ENCODE assay signal across 24 cellular contexts in genomic region chr2:224999784-225000183, GRCh38. TPM values are rescaled to one million over a fixed set of nuclear protein-coding genes. Genes with fewer than 3 reads are reported as not detected.
DNase-seq lines count a peak whose midpoint lies in the region; ATAC-seq and TF ChIP-seq lines count a peak whose summit lies in the region.
"Had no signal": no experiment of that assay in that cellular context is flagged by ENCODE, and none has a peak within 500 bp of the region (broad histone marks: within the 10 kb centered on the region; RNA-seq: fewer than 3 reads in every experiment).

No MANE protein-coding gene starts in this region.

- peaks cover 78% of the 10 kb centered on the region for H3K4me1 Mint-ChIP-seq in activated CD4-positive, alpha-beta T cell treated with anti-CD3 and anti-CD28 coated beads for 36 hours
- peaks cover 37 to 70% of the 10 kb centered on the region in 2 donors for H3K4me1 Mint-ChIP-seq in effector memory CD8-positive, alpha-beta T cell (ENCODE audit: low read depth in 2 of 2)
- peaks cover 73 to 82% of the 10 kb centered on the region in 2 donors for H3K4me1 Mint-ChIP-seq in natural killer cell
- H3K4me1 Mint-ChIP-seq: endodermal cell had no signal

- H4K20me1 ChIP-seq in GM23248 (ENCODE audit: insufficient read depth), result no peaks in the 10 kb centered on the region

- no peak overlapping the region for H3K4me3 Mint-ChIP-seq in activated CD4-positive, alpha-beta T cell treated with anti-CD3 and anti-CD28 coated beads for 36 hours
- no peak overlapping the region for H3K4me3 Mint-ChIP-seq in effector memory CD8-positive, alpha-beta T cell
- H3K4me3 Mint-ChIP-seq in natural killer cell, result no peak overlapping the region
- H3K4me3 Mint-ChIP-seq: CD14-positive monocyte, endodermal cell, immature natural killer cell had no signal

- H3K27me3 Mint-ChIP-seq in activated CD4-positive, alpha-beta T cell treated with anti-CD3 and anti-CD28 coated beads for 36 hours, result no peaks in the 10 kb centered on the region
- H3K27me3 Mint-ChIP-seq in effector memory CD8-positive, alpha-beta T cell, result no peaks in the 10 kb centered on the region
- H3K27me3 Mint-ChIP-seq in natural killer cell (ENCODE audit: low read depth in 2 of 2), result no peaks in the 10 kb centered on the region

- in situ Hi-C loops in GM23248 (cut with MboI), result loop anchor here (10.0 kb wide), 1 partner anchor 95 kb away; no protein-coding TSS in a partner anchor

- POLR2A ChIA-PET in activated CD4-positive, alpha-beta T cell treated with anti-CD3 and anti-CD28 coated beads for 36 hours (lab: Charles Lee), result interaction anchor here (0.7 kb wide), 1 partner anchor 1198 kb away, joined by 5 read pairs; no protein-coding TSS in a partner anchor

- no peaks in the 10 kb centered on the region for H3K9me2 ChIP-seq in GM23248 (ENCODE audit: insufficient read depth)

- H3K4me2 ChIP-seq in GM23248 (ENCODE audit: unreplicated experiment), result no peak overlapping the region

- no peak overlapping the region for H3K27ac ChIP-seq in GM23248
- H3K27ac ChIP-seq: ascending aorta, heart right ventricle, RWPE1 had no signal

- intact Hi-C loops in activated CD4-positive, alpha-beta T cell treated with anti-CD3 and anti-CD28 coated beads for 36 hours (cut with DNase I, micrococcal nuclease), result loop anchor here (2.0 to 10.0 kb wide), 5 partner anchors 15 to 645 kb away; no protein-coding TSS in a partner anchor
- intact Hi-C loops in natural killer cell (cut with micrococcal nuclease), result no loop called here

- peaks cover 100% of the 10 kb centered on the region for H3K79me2 ChIP-seq in GM23248 (ENCODE audit: insufficient read depth)

- no peak for DNase-seq in activated CD4-positive, alpha-beta T cell treated with anti-CD3 and anti-CD28 coated beads for 36 hours
- no peak for DNase-seq in activated CD4-positive, alpha-beta T cell treated with anti-CD3 and anti-CD28 coated beads for 48 hours
- DNase-seq in GM23248 (peak; percentile 23), natural killer cell (no peak), GM20000 (ENCODE audit: low spot score) (no peak), SHP77 treated with DMSO at 0.1 percent for 48 hours (lab: John Stamatoyannopoulos, UW) (no peak)
- no peak for DNase-seq in effector memory CD8-positive, alpha-beta T cell
- DNase-seq: activated CD4-positive, alpha-beta T cell treated with anti-CD3 and anti-CD28 coated beads for 4 hours; activated CD8-positive, alpha-beta memory T cell treated with anti-CD3 and anti-CD28 coated beads, Interleukin-2, amount 50 U/mL, for 48 hours; central memory CD4-positive, alpha-beta T cell; DMS 273 treated with DMSO at 0.1 percent for 48 hours; endodermal cell; heart right ventricle; immature natural killer cell; NCI-H1105 treated with DMSO at 0.1 percent for 48 hours; NCI-H2081 treated with DMSO at 0.1 percent for 48 hours; NCI-H524; occipital lobe; stimulated activated CD4-positive, alpha-beta T cell treated with anti-CD3 and anti-CD28 coated beads, Interleukin-12 subunit alpha, Interleukin-12 subunit beta, amount 100 ng/mL, for 4 hours; substantia nigra had no signal

- peaks cover 45% of the 10 kb centered on the region for H3K36me3 Mint-ChIP-seq in activated CD4-positive, alpha-beta T cell treated with anti-CD3 and anti-CD28 coated beads for 36 hours (ENCODE audit: low read depth)
- peaks cover 5% of the 10 kb centered on the region for H3K36me3 Mint-ChIP-seq in effector memory CD8-positive, alpha-beta T cell (ENCODE audit: insufficient read depth)
- H3K36me3 Mint-ChIP-seq in natural killer cell, result no peaks in the 10 kb centered on the region

- no peaks in the 10 kb centered on the region for H3K9me3 Mint-ChIP-seq in activated CD4-positive, alpha-beta T cell treated with anti-CD3 and anti-CD28 coated beads for 36 hours (ENCODE audit: low read depth)
- H3K9me3 Mint-ChIP-seq in effector memory CD8-positive, alpha-beta T cell, result no peaks in the 10 kb centered on the region
- H3K9me3 Mint-ChIP-seq in natural killer cell, result no peaks in the 10 kb centered on the region
- H3K9me3 Mint-ChIP-seq: CD14-positive monocyte, endodermal cell, immature natural killer cell had no signal

- no peak overlapping the region for H2AFZ ChIP-seq in GM23248

- H3K27ac Mint-ChIP-seq in activated CD4-positive, alpha-beta T cell treated with anti-CD3 and anti-CD28 coated beads for 36 hours, result peak overlapping the region; percentile 42
- H3K27ac Mint-ChIP-seq in effector memory CD8-positive, alpha-beta T cell, result peak overlapping the region; percentile 16 to 58
- peak overlapping the region; percentile 37 to 47 for H3K27ac Mint-ChIP-seq in natural killer cell
- H3K27ac Mint-ChIP-seq: endodermal cell had no signal

- H3K9me3 ChIP-seq in GM23248 (ENCODE audit: low read depth), result no peaks in the 10 kb centered on the region
- H3K9me3 ChIP-seq: ascending aorta, heart right ventricle had no signal

- H3F3A ChIP-seq in GM23248 (ENCODE audit: insufficient read depth), result peaks cover 25% of the 10 kb centered on the region; the same call in 1 of the 2 replicates

- ATAC-seq in activated CD4-positive, alpha-beta T cell treated with anti-CD3 and anti-CD28 coated beads for 36 hours, result no peak
- no peak for ATAC-seq in effector memory CD8-positive, alpha-beta T cell (replicated peaks)
- ATAC-seq in natural killer cell, result no peak
- ATAC-seq in HG02938 (IDR thresholded peaks at IDR 0.05; ENCODE audit: unreplicated experiment), result no peak
- ATAC-seq: heart right ventricle had no signal

- H3K4me1 ChIP-seq in GM23248 (ENCODE audit: insufficient read depth), result peaks cover 47% of the 10 kb centered on the region

- CTCF ChIA-PET in activated CD4-positive, alpha-beta T cell treated with anti-CD3 and anti-CD28 coated beads for 36 hours (lab: Charles Lee), result interaction anchor here (0.9 to 1.6 kb wide), 4 partner anchors 18 to 66 kb away, joined by 3 to 5 read pairs (median 3); no protein-coding TSS in a partner anchor

- H3K9ac ChIP-seq in GM23248, result no peak overlapping the region

- H3K36me3 ChIP-seq in GM23248 (ENCODE audit: low read depth), result no peaks in the 10 kb centered on the region
- H3K36me3 ChIP-seq: ascending aorta, heart right ventricle had no signal

- TF ChIP-seq CTCF in natural killer cell (IDR thresholded peaks at IDR 0.05) (no peak), GM20000 (IDR thresholded peaks at IDR 0.05; ENCODE audit: extremely low read depth, missing control alignments) (no peak)

- H3K27me3 ChIP-seq in GM23248 (replicated peaks; ENCODE audit: insufficient read depth), result no peaks in the 10 kb centered on the region
- H3K27me3 ChIP-seq: ascending aorta, heart right ventricle had no signal

- H3K4me3 ChIP-seq in GM23248, result no peak overlapping the region
- H3K4me3 ChIP-seq: ascending aorta, heart right ventricle had no signal

- WGBS in GM23248 (ENCODE audit: low coverage in 1 of 2, low lambda C conversion rate in 2 of 2, missing lambda C conversion rate in 2 of 2), 2 experiments, result 98% methylated on average over 3 of the region's 3 CpGs

RNA-seq across cellular contexts. Expression of gene DOCK10, which starts 42.5 kb away (rescaled TPM):
- total RNA-seq in activated CD4-positive, alpha-beta T cell treated with anti-CD3 and anti-CD28 coated beads for 36 hours, result 100 to 1,000 TPM; 177 to 196 TPM
- total RNA-seq in GM23248 (2014; rRNA removed; shearing (Covaris generic)), result 19.2 and 20.5 TPM in 2 replicates
- polyA plus RNA-seq in GM23248 (2016; fragmentation: Nextera tagmentation; extraction: Ambion mirVana), result 6.1 and 8.5 TPM in 2 replicates
- 100 to 1,000 TPM; 181 to 213 (median 182) TPM for total RNA-seq in natural killer cell
